Comparison of ENCODE assay signal across 7 cellular contexts in the genomic region with DNA sequence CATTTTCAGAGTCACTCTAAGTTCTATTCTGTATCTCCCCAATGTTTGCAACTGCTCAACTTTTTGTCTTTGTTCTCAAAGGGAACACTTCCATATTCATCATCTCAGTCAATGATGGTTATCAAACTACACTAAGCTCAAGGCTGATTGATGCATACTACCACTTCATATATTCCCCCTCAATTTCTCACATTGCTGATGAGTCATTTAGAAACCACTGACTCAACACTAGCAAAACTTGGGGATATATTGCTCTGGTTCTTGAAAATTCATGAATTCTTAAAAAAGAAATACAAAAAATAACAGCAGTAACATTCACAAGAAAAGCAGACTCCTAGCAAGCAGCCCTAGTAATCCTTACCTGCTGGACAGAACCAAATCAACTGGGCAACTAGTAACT. TPM values are rescaled to one million over a fixed set of nuclear protein-coding genes. Genes with fewer than 3 reads are reported as not detected.
A peak's percentile ranks its signal among the peaks of the same experiment; 100 is the strongest.
DNase-seq lines count a peak whose midpoint lies in the region; ATAC-seq and TF ChIP-seq lines count a peak whose summit lies in the region.

No MANE protein-coding gene starts in this region.

- no peaks in the 10 kb centered on the region for H4K20me1 ChIP-seq in KMS-11 (ENCODE audit: insufficient read depth)

- TF ChIP-seq POLR2A in esophagus squamous epithelium (IDR thresholded peaks at IDR 0.05), result no peak

- H3K4me2 ChIP-seq in KMS-11, result no peak overlapping the region

- H3K27ac Mint-ChIP-seq in natural killer cell, result peak overlapping the region in 1 of 2 donors; percentile 5

- H3K79me2 ChIP-seq in KMS-11 (ENCODE audit: insufficient read depth, low read depth), result no peaks in the 10 kb centered on the region

- no peaks in the 10 kb centered on the region for H3K36me3 ChIP-seq in KMS-11 (ENCODE audit: insufficient read depth)
- H3K36me3 ChIP-seq in esophagus squamous epithelium, result peaks cover 0 to 27% (median 0%) of the 10 kb centered on the region in 3 donors

- H3K9me3 ChIP-seq in esophagus squamous epithelium, result peaks cover 0 to 24% (median 11%) of the 10 kb centered on the region in 3 donors

- intact Hi-C loops in natural killer cell (cut with micrococcal nuclease), result no loop called here
- intact Hi-C loops in esophagus squamous epithelium (cut with DNase I), result no loop called here

- H3K36me3 Mint-ChIP-seq in natural killer cell, result peaks cover 15% of the 10 kb centered on the region

- H3K27ac ChIP-seq in KMS-11 (peak overlapping the region; percentile 1; the same call in 1 of the 2 replicates), esophagus squamous epithelium (no peak overlapping the region), coronary artery (no peak overlapping the region)

- no peak overlapping the region for H3K4me3 Mint-ChIP-seq in natural killer cell

- TF ChIP-seq CTCF in KMS-11 (conservative IDR thresholded peaks at IDR 0.05; ENCODE audit: low read depth, low read length) (no peak), natural killer cell (IDR thresholded peaks at IDR 0.05) (no peak), esophagus squamous epithelium (IDR thresholded peaks at IDR 0.05) (no peak), coronary artery (IDR thresholded peaks at IDR 0.05) (no peak)

- H3K4me1 ChIP-seq in KMS-11 (ENCODE audit: low read depth, poor library complexity, severe bottlenecking), result peaks cover 26% of the 10 kb centered on the region
- H3K4me1 ChIP-seq in esophagus squamous epithelium, result no peaks in the 10 kb centered on the region

- ATAC-seq in GM18909 (IDR thresholded peaks at IDR 0.05; ENCODE audit: poor library complexity, unreplicated experiment) (peak; percentile 90), HG02588 (IDR thresholded peaks at IDR 0.05; ENCODE audit: unreplicated experiment) (peak; percentile 42), natural killer cell (peak in 2 of 3 donors; percentile 42 to 45)

- DNase-seq in natural killer cell (no peak), GDM1 (lab: John Stamatoyannopoulos, UW) (no peak), esophagus squamous epithelium (lab: John Stamatoyannopoulos, UW) (no peak), coronary artery (ENCODE audit: low spot score) (no peak)

- no peak overlapping the region for H3K4me3 ChIP-seq in KMS-11 (IDR thresholded peaks at IDR 0.05; ENCODE audit: insufficient read depth, low read depth, low read length)
- no peak overlapping the region for H3K4me3 ChIP-seq in esophagus squamous epithelium
- no peak overlapping the region for H3K4me3 ChIP-seq in coronary artery

- H3K27me3 Mint-ChIP-seq in natural killer cell (ENCODE audit: low read depth in 2 of 2), result no peaks in the 10 kb centered on the region

- H3K4me1 Mint-ChIP-seq in natural killer cell, result peaks cover 6 to 10% of the 10 kb centered on the region in 2 donors

- H3K27me3 ChIP-seq in KMS-11 (ENCODE audit: insufficient read depth, low read depth), result no peaks in the 10 kb centered on the region
- H3K27me3 ChIP-seq in esophagus squamous epithelium, result no peaks in the 10 kb centered on the region

- H2AFZ ChIP-seq in KMS-11 (ENCODE audit: low read depth), result no peak overlapping the region

- peaks cover 0 to 3% of the 10 kb centered on the region in 2 donors for H3K9me3 Mint-ChIP-seq in natural killer cell

- H3K9ac ChIP-seq in KMS-11, result no peak overlapping the region

RNA-seq across cellular contexts. Expression of a gene that starts 52.2 kb away (rescaled TPM):
- total RNA-seq in natural killer cell (10 to 100 TPM; 28.7 to 34.4 (median 30.3) TPM), esophagus squamous epithelium (10 to 100 TPM; 21.2 to 24.7 (median 22.2) TPM)

RNA-seq across cellular contexts. Expression of a gene that starts 52.6 kb away (rescaled TPM):
- total RNA-seq in natural killer cell (10 to 100 TPM in 1 of 3 donors, 1 to 10 TPM in 2; 5.6 to 11.1 (median 9.2) TPM), esophagus squamous epithelium (10 to 100 TPM in 3 of 4 donors, 1 to 10 TPM in 1; 9.1 to 12.8 (median 10.4) TPM)
